8 cellular contexts compared by ENCODE assay signal in genomic region chr5:129664336-129664937, GRCh38.
A peak's percentile ranks its signal among the peaks of the same experiment; 100 is the strongest.
DNase-seq lines count a peak whose midpoint lies in the region; ATAC-seq and TF ChIP-seq lines count a peak whose summit lies in the region.

No MANE protein-coding gene starts in this region.

- TF ChIP-seq CTCF in natural killer cell (IDR thresholded peaks at IDR 0.05) (peak; percentile 15), ascending aorta (IDR thresholded peaks at IDR 0.05) (peak in 2 of 3 experiments; percentile 58 to 63)

- intact Hi-C loops in natural killer cell (cut with micrococcal nuclease) (no loop called here), ascending aorta (cut with DNase I) (loop anchor here (5.0 kb wide), 1 partner anchor 103 kb away; no protein-coding TSS in a partner anchor)

- POLR2A ChIA-PET in HEK293T (lab: Yijun Ruan, JAX): no interaction called here

- no peak overlapping the region for H3K4me3 ChIP-seq in ascending aorta

- no peak overlapping the region for H3K4me3 Mint-ChIP-seq in natural killer cell
- no peak overlapping the region for H3K4me3 Mint-ChIP-seq in natural killer cell treated with Interleukin-12 subunit alpha and Interleukin-12 subunit beta and Interleukin-15 and Interleukin-18, amount 100 ng/mL, for 72 hours

- CTCF ChIA-PET in HEK293T (lab: Yijun Ruan, JAX): interaction anchor here (0.6 to 1.0 kb wide), 6 partner anchors 8 to 103 kb away, joined by 3 to 6 read pairs (median 3); no protein-coding TSS in a partner anchor

- no peak overlapping the region for H3K27ac ChIP-seq in ascending aorta

- ATAC-seq in natural killer cell (no peak), HG03139 (IDR thresholded peaks at IDR 0.05; ENCODE audit: unreplicated experiment) (no peak)
- no peak for ATAC-seq in natural killer cell treated with Interleukin-12 subunit alpha and Interleukin-12 subunit beta and Interleukin-15 and Interleukin-18, amount 100 ng/mL, for 72 hours
- ATAC-seq in stimulated activated naive CD8-positive, alpha-beta T cell treated with anti-CD3 and anti-CD28 coated beads, Interleukin-15, Interleukin-2, amounts not matched to agents 100 U/mL and 50 U/mL, for 24 hours: no peak

- DNase-seq in natural killer cell: no peak
- DNase-seq in natural killer cell treated with Interleukin-12 subunit alpha and Interleukin-12 subunit beta and Interleukin-15 and Interleukin-18, amount 100 ng/mL, for 72 hours (ENCODE audit: low spot score): no peak
- peak; percentile 31 for DNase-seq in HEK293T (ENCODE audit: extremely low spot score)
- DNase-seq in NCI-H460 (ENCODE audit: extremely low read depth, low read depth): peak; percentile 59
- peak in 1 of 2 donors; percentile 62 for DNase-seq in ascending aorta (ENCODE audit: low spot score in 2 of 2)
- peak; percentile 58 for DNase-seq in kidney tubule cell (ENCODE audit: low spot score)
- DNase-seq in stimulated activated naive CD8-positive, alpha-beta T cell treated with anti-CD3 and anti-CD28 coated beads, Interleukin-15, Interleukin-2, amounts not matched to agents 100 U/mL and 50 U/mL, for 24 hours: peak; percentile 53

- no peaks in the 10 kb centered on the region for H3K27me3 ChIP-seq in ascending aorta

- H3K36me3 Mint-ChIP-seq in natural killer cell: no peaks in the 10 kb centered on the region
- no peaks in the 10 kb centered on the region for H3K36me3 Mint-ChIP-seq in natural killer cell treated with Interleukin-12 subunit alpha and Interleukin-12 subunit beta and Interleukin-15 and Interleukin-18, amount 100 ng/mL, for 72 hours

- H3K9me3 Mint-ChIP-seq in natural killer cell: peaks cover 8 to 10% of the 10 kb centered on the region in 2 donors
- H3K9me3 Mint-ChIP-seq in natural killer cell treated with Interleukin-12 subunit alpha and Interleukin-12 subunit beta and Interleukin-15 and Interleukin-18, amount 100 ng/mL, for 72 hours: peaks cover 11% of the 10 kb centered on the region

- H3K36me3 ChIP-seq in ascending aorta: no peaks in the 10 kb centered on the region

- no peaks in the 10 kb centered on the region for H3K4me1 ChIP-seq in ascending aorta

- H3K9me3 ChIP-seq in ascending aorta: peaks cover 0 to 5% of the 10 kb centered on the region in 2 donors

- H3K27me3 Mint-ChIP-seq in natural killer cell (ENCODE audit: low read depth in 2 of 2): no peaks in the 10 kb centered on the region
- H3K27me3 Mint-ChIP-seq in natural killer cell treated with Interleukin-12 subunit alpha and Interleukin-12 subunit beta and Interleukin-15 and Interleukin-18, amount 100 ng/mL, for 72 hours: no peaks in the 10 kb centered on the region

- H3K4me1 Mint-ChIP-seq in natural killer cell: no peaks in the 10 kb centered on the region
- H3K4me1 Mint-ChIP-seq in natural killer cell treated with Interleukin-12 subunit alpha and Interleukin-12 subunit beta and Interleukin-15 and Interleukin-18, amount 100 ng/mL, for 72 hours (ENCODE audit: low read depth in 2 of 2): no peaks in the 10 kb centered on the region

- H3K27ac Mint-ChIP-seq in natural killer cell: no peak overlapping the region
- H3K27ac Mint-ChIP-seq in natural killer cell treated with Interleukin-12 subunit alpha and Interleukin-12 subunit beta and Interleukin-15 and Interleukin-18, amount 100 ng/mL, for 72 hours: no peak overlapping the region

TF ChIP-seq in HEK293T, 16 proteins besides CTCF, POLR2A, EP300 and RAD21:
- TF ChIP-seq FOXA1 (IDR thresholded peaks at IDR 0.05): no peak
- no peak for TF ChIP-seq HDGF (IDR thresholded peaks at IDR 0.05; ENCODE audit: borderline replicate concordance)
- no peak for TF ChIP-seq FOXK2 (IDR thresholded peaks at IDR 0.05)
- TF ChIP-seq TARDBP (IDR thresholded peaks at IDR 0.05): no peak
- TF ChIP-seq ELF4 (IDR thresholded peaks at IDR 0.05): no peak
- TF ChIP-seq FOXM1 (IDR thresholded peaks at IDR 0.05; ENCODE audit: borderline replicate concordance): no peak
- TF ChIP-seq ARNT (IDR thresholded peaks at IDR 0.05): no peak
- TF ChIP-seq LEF1 (IDR thresholded peaks at IDR 0.05; ENCODE audit: borderline replicate concordance): no peak
- TF ChIP-seq SP1 (IDR thresholded peaks at IDR 0.05): no peak
- TF ChIP-seq SUZ12 (IDR thresholded peaks at IDR 0.05): no peak
- no peak for TF ChIP-seq CTBP1 (IDR thresholded peaks at IDR 0.05; ENCODE audit: borderline replicate concordance)
- TF ChIP-seq PKNOX1 (IDR thresholded peaks at IDR 0.05): no peak
- no peak for TF ChIP-seq ZNF384 (IDR thresholded peaks at IDR 0.05)
- no peak for TF ChIP-seq BHLHE40 (IDR thresholded peaks at IDR 0.05; ENCODE audit: borderline replicate concordance)
- TF ChIP-seq L3MBTL2 (conservative IDR thresholded peaks at IDR 0.05): no peak
- no peak for TF ChIP-seq NFRKB (IDR thresholded peaks at IDR 0.05)
TF ChIP-seq in HEK293T: peak in this region for 0.

Comparison
In these comparisons a context has a peak if more than half of its experiments do, and no peak if none do; other contexts are left out.
1. DNase-seq: peak in HEK293T (single experiment), NCI-H460 (single experiment), kidney tubule cell (single experiment) and stimulated activated naive CD8-positive, alpha-beta T cell treated with anti-CD3 and anti-CD28 coated beads, Interleukin-15, Interleukin-2, amounts not matched to agents 100 U/mL and 50 U/mL, for 24 hours (single experiment); none in natural killer cell (single experiment) and natural killer cell treated with Interleukin-12 subunit alpha and Interleukin-12 subunit beta and Interleukin-15 and Interleukin-18, amount 100 ng/mL, for 72 hours (single experiment).